Comparison of ENCODE assay signal across 8 cellular contexts in the genomic region with DNA sequence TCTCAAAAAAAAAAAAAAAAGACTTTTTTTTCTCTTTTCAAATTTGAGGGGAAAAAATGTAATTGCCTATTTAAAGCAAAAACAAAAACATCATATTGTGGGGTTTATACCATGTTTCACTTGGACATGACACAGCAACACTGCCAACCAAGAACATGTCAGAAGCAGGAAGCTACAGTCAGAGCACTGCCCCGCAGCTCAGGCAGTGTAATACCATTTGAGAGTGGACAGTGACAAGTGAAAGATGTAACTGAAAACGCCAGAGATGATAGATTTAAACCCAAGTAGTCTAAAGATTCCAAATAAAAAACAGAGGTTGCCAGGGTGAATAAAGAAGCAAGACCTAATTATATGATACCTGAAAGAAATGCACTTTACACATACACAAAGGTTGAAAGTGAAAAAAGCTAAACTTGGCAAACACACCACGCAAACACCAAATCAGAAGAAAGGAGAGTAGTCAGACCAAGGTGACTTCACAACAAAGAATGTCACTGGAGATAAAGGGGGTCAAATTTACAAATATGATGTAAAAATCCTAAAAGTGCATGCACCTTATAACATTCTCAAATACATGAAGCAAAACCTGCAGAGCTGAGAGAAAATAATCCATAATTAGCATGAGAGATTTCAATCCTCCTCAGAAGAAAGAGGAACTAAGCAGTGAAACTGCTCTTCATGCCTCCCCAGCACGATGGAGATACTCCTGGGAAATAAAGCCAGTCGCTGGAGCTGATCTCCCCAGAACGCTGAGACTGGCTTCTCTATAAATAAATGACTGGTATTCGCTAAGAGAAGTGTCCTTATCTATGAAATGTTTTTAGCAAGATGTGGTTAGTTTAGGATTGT. TPM values are rescaled to one million over a fixed set of nuclear protein-coding genes. Genes with fewer than 3 reads are reported as not detected.
DNase-seq lines count a peak whose midpoint lies in the region; ATAC-seq and TF ChIP-seq lines count a peak whose summit lies in the region.
"Not testable (repeated sequence)": the region's sequence is repeated elsewhere in the genome, so short reads cannot be mapped to it uniquely, and the experiment has no call there.

No MANE protein-coding gene starts in this region.

- not testable (repeated sequence) for H3K27me3 Mint-ChIP-seq in activated T-helper 17 cell treated with anti-CD3 and anti-CD28 coated beads, Interleukin-2, amount 50 U/mL, for 72 hours; stimulated activated memory B cell treated with anti-CD40 and anti-IgM and Interleukin-4, amounts not matched to agents 10 μg/mL and 1 μg/mL and 100 μg/mL, for 72 hours

- H3K4me3 Mint-ChIP-seq in activated T-helper 17 cell treated with anti-CD3 and anti-CD28 coated beads, Interleukin-2, amount 50 U/mL, for 72 hours: not testable (repeated sequence)
- peak overlapping the region; percentile 40 for H3K4me3 Mint-ChIP-seq in stimulated activated memory B cell treated with anti-CD40 and anti-IgM and Interleukin-4, amounts not matched to agents 10 μg/mL and 1 μg/mL and 100 μg/mL, for 72 hours

- peak; percentile 78 for ATAC-seq in GM18502 (IDR thresholded peaks at IDR 0.05; ENCODE audit: poor library complexity, unreplicated experiment)
- ATAC-seq in GM19351 (IDR thresholded peaks at IDR 0.05; ENCODE audit: unreplicated experiment): peak; percentile 79
- ATAC-seq in GM21529 (IDR thresholded peaks at IDR 0.05; ENCODE audit: unreplicated experiment): peak; percentile 83
- ATAC-seq in HG02885 (IDR thresholded peaks at IDR 0.05; ENCODE audit: poor library complexity, unreplicated experiment): peak; percentile 69
- ATAC-seq in HG03378 (IDR thresholded peaks at IDR 0.05; ENCODE audit: unreplicated experiment): peak; percentile 72
- not testable (repeated sequence) for ATAC-seq in activated T-helper 17 cell treated with anti-CD3 and anti-CD28 coated beads, Interleukin-2, amount 50 U/mL, for 72 hours (replicated peaks)
- peak; percentile 82 for ATAC-seq in stimulated activated memory B cell treated with anti-CD40 and anti-IgM and Interleukin-4, amounts not matched to agents 10 μg/mL and 1 μg/mL and 100 μg/mL, for 72 hours

- H3K4me3 ChIP-seq in NB4 (ENCODE audit: low read depth, low read length): not testable (repeated sequence)

- H3K27ac Mint-ChIP-seq in activated T-helper 17 cell treated with anti-CD3 and anti-CD28 coated beads, Interleukin-2, amount 50 U/mL, for 72 hours: peak overlapping the region; percentile 16
- H3K27ac Mint-ChIP-seq in stimulated activated memory B cell treated with anti-CD40 and anti-IgM and Interleukin-4, amounts not matched to agents 10 μg/mL and 1 μg/mL and 100 μg/mL, for 72 hours: peak overlapping the region; percentile 69

- peaks cover 11% of the 10 kb centered on the region for H3K4me1 Mint-ChIP-seq in activated T-helper 17 cell treated with anti-CD3 and anti-CD28 coated beads, Interleukin-2, amount 50 U/mL, for 72 hours
- peaks cover 26% of the 10 kb centered on the region for H3K4me1 Mint-ChIP-seq in stimulated activated memory B cell treated with anti-CD40 and anti-IgM and Interleukin-4, amounts not matched to agents 10 μg/mL and 1 μg/mL and 100 μg/mL, for 72 hours

- not testable (repeated sequence) for TF ChIP-seq CTCF in NB4 (IDR thresholded peaks at IDR 0.05; ENCODE audit: low read depth, low read length)

- DNase-seq in NB4 (ENCODE audit: low read depth): peak; percentile 29

- not testable (repeated sequence) for TF ChIP-seq POLR2A in NB4 (IDR thresholded peaks at IDR 0.05; ENCODE audit: extremely low read depth, insufficient read length)

- peaks cover 72% of the 10 kb centered on the region for H3K36me3 Mint-ChIP-seq in activated T-helper 17 cell treated with anti-CD3 and anti-CD28 coated beads, Interleukin-2, amount 50 U/mL, for 72 hours (ENCODE audit: low read depth)
- peaks cover 80% of the 10 kb centered on the region for H3K36me3 Mint-ChIP-seq in stimulated activated memory B cell treated with anti-CD40 and anti-IgM and Interleukin-4, amounts not matched to agents 10 μg/mL and 1 μg/mL and 100 μg/mL, for 72 hours

- H3K9me3 Mint-ChIP-seq in activated T-helper 17 cell treated with anti-CD3 and anti-CD28 coated beads, Interleukin-2, amount 50 U/mL, for 72 hours; stimulated activated memory B cell treated with anti-CD40 and anti-IgM and Interleukin-4, amounts not matched to agents 10 μg/mL and 1 μg/mL and 100 μg/mL, for 72 hours: not testable (repeated sequence)

RNA-seq across cellular contexts. Expression of a gene that starts 32.9 kb away (rescaled TPM):
- 10 to 100 TPM; 18.8 to 40.8 TPM for total RNA-seq in activated T-helper 17 cell treated with anti-CD3 and anti-CD28 coated beads, Interleukin-2, amount 50 U/mL, for 72 hours
